1 cellular context compared by ENCODE assay signal in the genomic region with DNA sequence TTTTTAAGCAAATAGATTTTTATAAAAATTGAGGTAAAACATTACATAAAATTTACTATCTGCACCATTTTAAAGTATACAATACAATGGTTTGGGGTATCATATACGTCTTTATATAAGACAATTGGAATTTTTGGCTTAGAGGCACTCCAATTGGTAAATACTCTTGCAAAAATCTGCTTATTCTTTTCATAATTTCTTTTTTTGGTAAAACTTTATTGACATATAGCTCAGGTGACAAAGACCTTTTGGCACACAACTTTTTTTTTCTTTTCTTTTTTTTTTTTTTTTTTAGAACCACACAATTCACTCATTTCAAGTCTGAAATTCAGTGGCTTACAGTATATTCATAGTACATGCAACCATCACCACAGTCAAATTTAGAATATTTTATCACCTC.
TF ChIP-seq lines count a peak whose summit lies in the region.

No MANE protein-coding gene starts in this region.

TF ChIP-seq in HepG2, 621 proteins besides CTCF, POLR2A, EP300 and RAD21:
- TF ChIP-seq, protein P1, sequence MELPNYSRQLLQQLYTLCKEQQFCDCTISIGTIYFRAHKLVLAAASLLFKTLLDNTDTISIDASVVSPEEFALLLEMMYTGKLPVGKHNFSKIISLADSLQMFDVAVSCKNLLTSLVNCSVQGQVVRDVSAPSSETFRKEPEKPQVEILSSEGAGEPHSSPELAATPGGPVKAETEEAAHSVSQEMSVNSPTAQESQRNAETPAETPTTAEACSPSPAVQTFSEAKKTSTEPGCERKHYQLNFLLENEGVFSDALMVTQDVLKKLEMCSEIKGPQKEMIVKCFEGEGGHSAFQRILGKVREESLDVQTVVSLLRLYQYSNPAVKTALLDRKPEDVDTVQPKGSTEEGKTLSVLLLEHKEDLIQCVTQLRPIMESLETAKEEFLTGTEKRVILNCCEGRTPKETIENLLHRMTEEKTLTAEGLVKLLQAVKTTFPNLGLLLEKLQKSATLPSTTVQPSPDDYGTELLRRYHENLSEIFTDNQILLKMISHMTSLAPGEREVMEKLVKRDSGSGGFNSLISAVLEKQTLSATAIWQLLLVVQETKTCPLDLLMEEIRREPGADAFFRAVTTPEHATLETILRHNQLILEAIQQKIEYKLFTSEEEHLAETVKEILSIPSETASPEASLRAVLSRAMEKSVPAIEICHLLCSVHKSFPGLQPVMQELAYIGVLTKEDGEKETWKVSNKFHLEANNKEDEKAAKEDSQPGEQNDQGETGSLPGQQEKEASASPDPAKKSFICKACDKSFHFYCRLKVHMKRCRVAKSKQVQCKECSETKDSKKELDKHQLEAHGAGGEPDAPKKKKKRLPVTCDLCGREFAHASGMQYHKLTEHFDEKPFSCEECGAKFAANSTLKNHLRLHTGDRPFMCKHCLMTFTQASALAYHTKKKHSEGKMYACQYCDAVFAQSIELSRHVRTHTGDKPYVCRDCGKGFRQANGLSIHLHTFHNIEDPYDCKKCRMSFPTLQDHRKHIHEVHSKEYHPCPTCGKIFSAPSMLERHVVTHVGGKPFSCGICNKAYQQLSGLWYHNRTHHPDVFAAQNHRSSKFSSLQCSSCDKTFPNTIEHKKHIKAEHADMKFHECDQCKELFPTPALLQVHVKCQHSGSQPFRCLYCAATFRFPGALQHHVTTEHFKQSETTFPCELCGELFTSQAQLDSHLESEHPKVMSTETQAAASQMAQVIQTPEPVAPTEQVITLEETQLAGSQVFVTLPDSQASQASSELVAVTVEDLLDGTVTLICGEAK (IDR thresholded peaks at IDR 0.05): 0 out of 2 replicates have a peak, but pooled peaks have one; percentile 10
- TF ChIP-seq, protein P1 (CRISPR knock-in tag; IDR thresholded peaks at IDR 0.05): no peak
- TF ChIP-seq ZNF740 (CRISPR knock-in tag; IDR thresholded peaks at IDR 0.05): no peak
